Comparison of ENCODE assay signal across 8 cellular contexts in genomic region chr6:13709698-13710551, GRCh38. TPM values are rescaled to one million over a fixed set of nuclear protein-coding genes. Genes with fewer than 3 reads are reported as not detected.
DNase-seq lines count a peak whose midpoint lies in the region; ATAC-seq, FAIRE-seq and TF ChIP-seq lines count a peak whose summit lies in the region.

No MANE protein-coding gene starts in this region.

- H3K36me3 ChIP-seq in NT2/D1 (ENCODE audit: insufficient read depth, insufficient read length, low read length) (no peaks in the 10 kb centered on the region), mesodermal cell (ENCODE audit: control insufficient read depth, insufficient read depth, low read length) (peaks cover 16% of the 10 kb centered on the region)

- H3K9ac ChIP-seq in NT2/D1 (ENCODE audit: insufficient read length, low read depth) = peak overlapping the region; percentile 86

- FAIRE-seq in GM12892 (lab: Jason Lieb, UNC) = no peak

- peak overlapping the region; percentile 78 for H3K27ac ChIP-seq in mesodermal cell (ENCODE audit: low read depth, low read length, severe bottlenecking)

- peak overlapping the region; percentile 76 for H3K4me3 ChIP-seq in NT2/D1 (ENCODE audit: insufficient read length, low read depth)
- peak overlapping the region; percentile 68 for H3K4me3 ChIP-seq in mesodermal cell (ENCODE audit: extremely low read depth, insufficient read depth, low read length, poor library complexity, severe bottlenecking)

- CTCF ChIA-PET in activated naive CD4-positive, alpha-beta T cell treated with anti-CD3 and anti-CD28 coated beads for 36 hours (lab: Charles Lee) = interaction anchor here (0.8 to 2.9 kb wide), 7 partner anchors 29 to 135 kb away, joined by 3 to 13 read pairs (median 4); partner anchors contain the start of genes NOL7 and SIRT5

- H3K4me1 ChIP-seq in NT2/D1 (ENCODE audit: insufficient read depth, insufficient read length) (no peaks in the 10 kb centered on the region), mesodermal cell (ENCODE audit: control insufficient read depth, insufficient read depth, low read length, poor library complexity, severe bottlenecking) (no peaks in the 10 kb centered on the region)

- peak; percentile 54 for DNase-seq in activated naive CD4-positive, alpha-beta T cell treated with anti-CD3 and anti-CD28 coated beads for 36 hours
- DNase-seq in activated naive CD4-positive, alpha-beta T cell treated with Interleukin-2 at 50 U/mL for 16 hours = no peak
- DNase-seq in NT2/D1 (ENCODE audit: low read depth, low spot score) = no peak
- DNase-seq in central memory CD8-positive, alpha-beta T cell (ENCODE audit: low spot score in 2 of 2) = no peak
- DNase-seq in amniotic stem cell (lab: John Stamatoyannopoulos, UW) = no peak
- DNase-seq in GM12892 (ENCODE audit: insufficient read length) = no peak

- H3K9me3 Mint-ChIP-seq in activated naive CD4-positive, alpha-beta T cell treated with anti-CD3 and anti-CD28 coated beads for 36 hours = no peaks in the 10 kb centered on the region
- no peaks in the 10 kb centered on the region for H3K9me3 Mint-ChIP-seq in central memory CD8-positive, alpha-beta T cell

- no peak for TF ChIP-seq POLR2A in GM12892 (IDR thresholded peaks at IDR 0.05; ENCODE audit: low read depth, low read length)

- no peaks in the 10 kb centered on the region for H3K9me3 ChIP-seq in NT2/D1 (ENCODE audit: insufficient read depth, low read length)
- no peaks in the 10 kb centered on the region for H3K9me3 ChIP-seq in mesodermal cell (ENCODE audit: control insufficient read depth, low read length)

- peaks cover 42% of the 10 kb centered on the region for H3K4me1 Mint-ChIP-seq in activated naive CD4-positive, alpha-beta T cell treated with anti-CD3 and anti-CD28 coated beads for 36 hours (ENCODE audit: low read depth)
- H3K4me1 Mint-ChIP-seq in central memory CD8-positive, alpha-beta T cell = peaks cover 46% of the 10 kb centered on the region

- ATAC-seq in central memory CD8-positive, alpha-beta T cell (replicated peaks; ENCODE audit: extremely low read depth, poor library complexity, severe bottlenecking) = no peak
- no peak for ATAC-seq in HG03571 (IDR thresholded peaks at IDR 0.05; ENCODE audit: unreplicated experiment)

- H3K36me3 Mint-ChIP-seq in activated naive CD4-positive, alpha-beta T cell treated with anti-CD3 and anti-CD28 coated beads for 36 hours (ENCODE audit: low read depth) = peaks cover 15% of the 10 kb centered on the region
- H3K36me3 Mint-ChIP-seq in central memory CD8-positive, alpha-beta T cell (ENCODE audit: insufficient read depth) = peaks cover 19% of the 10 kb centered on the region

- intact Hi-C loops in activated naive CD4-positive, alpha-beta T cell treated with anti-CD3 and anti-CD28 coated beads for 36 hours (cut with micrococcal nuclease) = loop anchor here (1.0 to 5.0 kb wide), 6 partner anchors 15 to 355 kb away; no protein-coding TSS in a partner anchor

- H3K4me3 Mint-ChIP-seq in activated naive CD4-positive, alpha-beta T cell treated with anti-CD3 and anti-CD28 coated beads for 36 hours = peak overlapping the region; percentile 87
- peak overlapping the region; percentile 93 for H3K4me3 Mint-ChIP-seq in central memory CD8-positive, alpha-beta T cell

- no peaks in the 10 kb centered on the region for H3K27me3 Mint-ChIP-seq in activated naive CD4-positive, alpha-beta T cell treated with anti-CD3 and anti-CD28 coated beads for 36 hours (ENCODE audit: low read depth)
- H3K27me3 Mint-ChIP-seq in central memory CD8-positive, alpha-beta T cell = no peaks in the 10 kb centered on the region

- H3K27ac Mint-ChIP-seq in activated naive CD4-positive, alpha-beta T cell treated with anti-CD3 and anti-CD28 coated beads for 36 hours = peak overlapping the region; percentile 90
- peak overlapping the region; percentile 96 for H3K27ac Mint-ChIP-seq in central memory CD8-positive, alpha-beta T cell (ENCODE audit: low read depth)

- H3K27me3 ChIP-seq in NT2/D1 (ENCODE audit: insufficient read depth, insufficient read length) = no peaks in the 10 kb centered on the region

- WGBS in mesodermal cell (ENCODE audit: insufficient coverage in 2 of 2), 2 experiments = 0 to 9% methylated on average over 2 to 6 of the region's 10 CpGs

RNA-seq across cellular contexts. Expression of gene RANBP9, which starts 1.7 kb away (rescaled TPM):
- total RNA-seq in activated naive CD4-positive, alpha-beta T cell treated with anti-CD3 and anti-CD28 coated beads for 36 hours = 10 to 100 TPM; 61.2 to 62.9 TPM
- 53.2 TPM for polyA plus RNA-seq in mesodermal cell (2013, experiment 1 of 2)
- polyA plus RNA-seq in mesodermal cell (2013, experiment 2 of 2) = 56.1 TPM
- 23.9 TPM for polyA plus RNA-seq in GM12892 (2012; ENCODE audit: missing spikeins)
